8 cellular contexts compared by ENCODE assay signal in the genomic region with DNA sequence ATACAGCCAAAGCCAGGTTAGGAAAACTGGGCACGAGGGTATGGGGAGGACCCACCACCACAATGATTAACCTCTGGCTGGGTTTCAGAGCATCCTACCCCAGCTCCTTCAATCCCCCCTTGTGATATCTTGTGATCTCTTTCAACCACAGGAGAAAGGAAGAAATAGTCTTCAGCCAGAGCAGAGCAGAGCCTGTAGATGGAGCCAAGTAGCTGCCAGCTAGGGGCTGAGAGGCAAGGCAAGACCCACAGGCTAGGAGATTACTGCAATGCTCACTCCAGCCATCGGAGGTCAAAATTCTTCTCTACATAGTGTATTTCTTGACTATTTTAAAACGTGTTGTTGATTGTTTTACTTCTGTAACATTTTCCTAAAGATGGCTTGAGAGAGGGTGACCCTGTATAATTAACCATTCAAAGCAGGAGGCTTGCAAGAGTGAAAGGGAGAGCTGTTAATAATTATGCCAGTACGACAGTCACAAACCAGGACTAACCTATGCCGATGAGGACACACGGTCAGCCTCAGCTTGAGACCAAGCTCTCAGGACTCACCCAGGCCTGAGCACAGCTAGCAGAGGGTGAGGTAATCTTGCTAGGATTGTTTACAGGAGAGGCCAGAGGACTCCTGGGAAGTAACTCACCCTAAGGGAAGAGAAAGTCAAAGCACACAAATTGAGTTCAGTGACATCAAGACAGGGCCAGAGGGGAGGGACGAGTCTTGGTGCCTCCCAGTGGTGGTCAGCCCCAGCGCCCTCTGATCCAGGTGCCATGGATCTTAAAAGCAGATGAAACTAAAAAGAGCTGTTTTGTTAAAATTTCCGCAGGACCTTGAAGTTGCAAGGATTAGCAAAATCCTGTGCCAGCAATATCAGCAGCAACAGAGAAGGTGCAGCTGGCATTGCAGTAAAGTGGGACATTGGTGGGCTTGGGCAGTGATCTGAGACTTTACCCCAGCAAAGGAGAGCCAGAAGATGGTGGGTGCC. TPM values are rescaled to one million over a fixed set of nuclear protein-coding genes. Genes with fewer than 3 reads are reported as not detected.
A peak's percentile ranks its signal among the peaks of the same experiment; 100 is the strongest.
DNase-seq lines count a peak whose midpoint lies in the region; ATAC-seq and TF ChIP-seq lines count a peak whose summit lies in the region.

No MANE protein-coding gene starts in this region.

- no peaks in the 10 kb centered on the region for H3K4me1 Mint-ChIP-seq in stimulated activated effector memory CD8-positive, alpha-beta T cell treated with anti-CD3 and anti-CD28 coated beads, Interleukin-12 subunit alpha, Interleukin-12 subunit beta, amount 100 ng/mL, for 72 hours
- peaks cover 13% of the 10 kb centered on the region for H3K4me1 Mint-ChIP-seq in CD14-positive monocyte

- H3K36me3 Mint-ChIP-seq in stimulated activated effector memory CD8-positive, alpha-beta T cell treated with anti-CD3 and anti-CD28 coated beads, Interleukin-12 subunit alpha, Interleukin-12 subunit beta, amount 100 ng/mL, for 72 hours = no peaks in the 10 kb centered on the region
- no peaks in the 10 kb centered on the region for H3K36me3 Mint-ChIP-seq in CD14-positive monocyte

- H3K4me3 Mint-ChIP-seq in stimulated activated effector memory CD8-positive, alpha-beta T cell treated with anti-CD3 and anti-CD28 coated beads, Interleukin-12 subunit alpha, Interleukin-12 subunit beta, amount 100 ng/mL, for 72 hours = no peak overlapping the region
- H3K4me3 Mint-ChIP-seq in CD14-positive monocyte = no peak overlapping the region

- H3K27me3 ChIP-seq in RWPE2 (ENCODE audit: insufficient read depth, poor library complexity, severe bottlenecking) = no peaks in the 10 kb centered on the region

- peaks cover 15% of the 10 kb centered on the region for H3K4me1 ChIP-seq in RWPE2 (ENCODE audit: insufficient read depth, poor library complexity, severe bottlenecking)

- intact Hi-C loops in CD14-positive monocyte (cut with micrococcal nuclease) = no loop called here

- no peak overlapping the region for H3K4me3 ChIP-seq in RWPE2 (ENCODE audit: severe bottlenecking)

- H3K27me3 Mint-ChIP-seq in CD14-positive monocyte (ENCODE audit: low read depth in 3 of 3) = no peaks in the 10 kb centered on the region

- H3K27ac Mint-ChIP-seq in stimulated activated effector memory CD8-positive, alpha-beta T cell treated with anti-CD3 and anti-CD28 coated beads, Interleukin-12 subunit alpha, Interleukin-12 subunit beta, amount 100 ng/mL, for 72 hours = peak overlapping the region; percentile 35
- peak overlapping the region in 1 of 7 donors; percentile 6 for H3K27ac Mint-ChIP-seq in CD14-positive monocyte

- TF ChIP-seq CTCF in AG09319 (IDR thresholded peaks at IDR 0.05; ENCODE audit: low read depth, low read length) = peak; percentile 71
- TF ChIP-seq CTCF in RWPE2 (IDR thresholded peaks at IDR 0.05; ENCODE audit: poor library complexity, severe bottlenecking) = peak; percentile 82
- no peak for TF ChIP-seq CTCF in CD14-positive monocyte (IDR thresholded peaks at IDR 0.05)

- H3K9me3 ChIP-seq in RWPE2 (ENCODE audit: severe bottlenecking) = no peaks in the 10 kb centered on the region

- H3K27ac ChIP-seq in RWPE2 (ENCODE audit: poor library complexity, severe bottlenecking) = no peak overlapping the region

- no peaks in the 10 kb centered on the region for H3K9me3 Mint-ChIP-seq in stimulated activated effector memory CD8-positive, alpha-beta T cell treated with anti-CD3 and anti-CD28 coated beads, Interleukin-12 subunit alpha, Interleukin-12 subunit beta, amount 100 ng/mL, for 72 hours
- no peaks in the 10 kb centered on the region for H3K9me3 Mint-ChIP-seq in CD14-positive monocyte

- ATAC-seq in GM18502 (IDR thresholded peaks at IDR 0.05; ENCODE audit: poor library complexity, unreplicated experiment) (peak; percentile 70), RWPE2 (ENCODE audit: low read depth) (peak; percentile 80)
- peak; percentile 83 for ATAC-seq in stimulated activated effector memory CD8-positive, alpha-beta T cell treated with anti-CD3 and anti-CD28 coated beads, Interleukin-12 subunit alpha, Interleukin-12 subunit beta, amount 100 ng/mL, for 72 hours

- no peaks in the 10 kb centered on the region for H3K36me3 ChIP-seq in RWPE2 (ENCODE audit: low read depth)

- DNase-seq in AG09319 (ENCODE audit: extremely low read depth, low read depth) (no peak), HUDEP-2 (lab: John Stamatoyannopoulos, UW; ENCODE audit: unreplicated experiment in 76 of 76) (peak in 47 of 76 experiments; percentile 2 to 68 (median 20)), RWPE2 (ENCODE audit: low spot score) (no peak), kidney tubule cell (ENCODE audit: low spot score) (peak; percentile 88), CD14-positive monocyte (ENCODE audit: low spot score) (no peak)
- DNase-seq in central memory CD4-positive, alpha-beta T cell = peak; percentile 16
- no peak for DNase-seq in stimulated activated effector memory CD8-positive, alpha-beta T cell treated with anti-CD3 and anti-CD28 coated beads, Interleukin-12 subunit alpha, Interleukin-12 subunit beta, amount 100 ng/mL, for 72 hours (ENCODE audit: low spot score in 2 of 2)

RNA-seq across cellular contexts. Expression of a gene that starts 29.8 kb away (rescaled TPM):
- 1 to 10 TPM in 1 of 2 donors, under 1 TPM in 1; 0.65 to 1.8 TPM for polyA plus RNA-seq in CD14-positive monocyte

Comparison
In these comparisons a context has a peak if more than half of its experiments do, and no peak if none do; other contexts are left out.
1. DNase-seq: peak in HUDEP-2 (47 of 76), central memory CD4-positive, alpha-beta T cell (single experiment) and kidney tubule cell (single experiment); none in AG09319 (single experiment), RWPE2 (single experiment), stimulated activated effector memory CD8-positive, alpha-beta T cell treated with anti-CD3 and anti-CD28 coated beads, Interleukin-12 subunit alpha, Interleukin-12 subunit beta, amount 100 ng/mL, for 72 hours (0 of 2) and CD14-positive monocyte (single experiment).
2. Peak in every context shown above with its lines, with median percentiles within 50 percentile points of each other: ATAC-seq.